ENCODE assay signal across 27 cellular contexts in the genomic region with DNA sequence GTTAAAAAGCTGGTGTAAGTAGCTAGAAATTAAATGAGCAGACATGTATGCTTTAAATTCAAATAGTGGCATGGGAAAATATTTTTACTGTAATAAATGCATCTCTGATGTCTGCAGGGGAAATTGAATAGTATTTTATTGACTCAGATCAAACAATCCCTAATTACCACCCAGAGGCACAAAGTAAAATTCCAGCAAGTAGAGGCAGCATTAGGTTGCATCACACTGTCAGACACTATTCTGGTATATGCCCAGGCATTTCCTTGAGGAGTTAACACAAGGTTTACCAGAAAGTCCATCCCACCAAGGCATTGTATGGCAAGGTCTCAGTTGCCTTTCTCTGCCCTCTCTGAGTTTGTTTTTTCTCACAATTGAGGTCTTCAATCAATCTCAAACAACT.
DNase-seq lines count a peak whose midpoint lies in the region; ATAC-seq, FAIRE-seq and TF ChIP-seq lines count a peak whose summit lies in the region.
"Had no signal": no experiment of that assay in that cellular context is flagged by ENCODE, and none has a peak within 500 bp of the region (broad histone marks: within the 10 kb centered on the region; RNA-seq: fewer than 3 reads in every experiment).

No MANE protein-coding gene starts in this region.

- H3K27ac ChIP-seq in mammary epithelial cell (ENCODE audit: insufficient read depth, low read depth, low read length): peak overlapping the region; percentile 45
- H3K27ac ChIP-seq: gastroesophageal sphincter, right atrium auricular region had no signal

- no peaks in the 10 kb centered on the region for H3K9me3 Mint-ChIP-seq in HFFc6
- no peaks in the 10 kb centered on the region for H3K9me3 Mint-ChIP-seq in activated CD8-positive, alpha-beta T cell treated with anti-CD3 and anti-CD28 coated beads for 36 hours
- H3K9me3 Mint-ChIP-seq: activated naive CD4-positive, alpha-beta T cell treated with anti-CD3 and anti-CD28 coated beads, Interleukin-2, amount 10 ng/mL, durations not matched to agents 7 days and 5 days; stimulated activated naive CD8-positive, alpha-beta T cell treated with anti-CD3 and anti-CD28 coated beads, Interleukin-15, Interleukin-2, amounts not matched to agents 100 ng/mL and 50 ng/mL, for 24 hours had no signal

- H3K4me2 ChIP-seq in mammary epithelial cell (ENCODE audit: insufficient read depth, low read depth, low read length): peak overlapping the region; percentile 58

- no peaks in the 10 kb centered on the region for H3K27me3 Mint-ChIP-seq in HFFc6 (ENCODE audit: insufficient read depth)
- no peaks in the 10 kb centered on the region for H3K27me3 Mint-ChIP-seq in activated CD8-positive, alpha-beta T cell treated with anti-CD3 and anti-CD28 coated beads for 36 hours
- H3K27me3 Mint-ChIP-seq: activated naive CD4-positive, alpha-beta T cell treated with anti-CD3 and anti-CD28 coated beads, Interleukin-2, amount 10 ng/mL, durations not matched to agents 7 days and 5 days; natural killer cell treated with Interleukin-12 subunit alpha and Interleukin-12 subunit beta and Interleukin-15 and Interleukin-18, amount 100 ng/mL, for 72 hours; stimulated activated naive CD8-positive, alpha-beta T cell treated with anti-CD3 and anti-CD28 coated beads, Interleukin-15, Interleukin-2, amounts not matched to agents 100 ng/mL and 50 ng/mL, for 24 hours had no signal

- no peaks in the 10 kb centered on the region; the same call in 1 of the 2 replicates for H3K36me3 Mint-ChIP-seq in HFFc6 (ENCODE audit: low read depth)
- H3K36me3 Mint-ChIP-seq in activated CD8-positive, alpha-beta T cell treated with anti-CD3 and anti-CD28 coated beads for 36 hours (ENCODE audit: low read depth): no peaks in the 10 kb centered on the region
- H3K36me3 Mint-ChIP-seq: activated naive CD4-positive, alpha-beta T cell treated with anti-CD3 and anti-CD28 coated beads, Interleukin-2, amount 10 ng/mL, durations not matched to agents 7 days and 5 days; CD14-positive monocyte; natural killer cell treated with Interleukin-12 subunit alpha and Interleukin-12 subunit beta and Interleukin-15 and Interleukin-18, amount 100 ng/mL, for 72 hours had no signal

- H3K27ac Mint-ChIP-seq in HFFc6: no peak overlapping the region
- H3K27ac Mint-ChIP-seq in activated CD8-positive, alpha-beta T cell treated with anti-CD3 and anti-CD28 coated beads for 36 hours: no peak overlapping the region
- H3K27ac Mint-ChIP-seq: activated CD4-positive, alpha-beta T cell treated with anti-CD3 and anti-CD28 coated beads for 36 hours; activated naive CD4-positive, alpha-beta T cell treated with anti-CD3 and anti-CD28 coated beads, Interleukin-2, amount 10 ng/mL, durations not matched to agents 7 days and 5 days; activated T-cell treated with anti-CD3 and anti-CD28 coated beads, Interleukin-2, amount 50 U/mL, for 72 hours; CD14-positive monocyte; natural killer cell treated with Interleukin-12 subunit alpha and Interleukin-12 subunit beta and Interleukin-15 and Interleukin-18, amount 100 ng/mL, for 72 hours; stimulated activated naive CD8-positive, alpha-beta T cell treated with anti-CD3 and anti-CD28 coated beads, Interleukin-15, Interleukin-2, amounts not matched to agents 100 ng/mL and 50 ng/mL, for 24 hours had no signal

- in situ Hi-C loops in mammary epithelial cell (cut with MboI; ENCODE audit: low sequenced_read_pairs in 2 of 2): no loop called here

- H3K4me1 Mint-ChIP-seq in HFFc6 (ENCODE audit: low read depth): peaks cover 17% of the 10 kb centered on the region
- no peaks in the 10 kb centered on the region for H3K4me1 Mint-ChIP-seq in activated CD8-positive, alpha-beta T cell treated with anti-CD3 and anti-CD28 coated beads for 36 hours (ENCODE audit: low read depth)
- H3K4me1 Mint-ChIP-seq: activated CD4-positive, alpha-beta T cell treated with anti-CD3 and anti-CD28 coated beads for 36 hours; activated naive CD4-positive, alpha-beta T cell treated with anti-CD3 and anti-CD28 coated beads, Interleukin-2, amount 10 ng/mL, durations not matched to agents 7 days and 5 days; CD14-positive monocyte had no signal

- no peak overlapping the region for H3K9ac ChIP-seq in mammary epithelial cell (ENCODE audit: insufficient read depth, low read length)

- H3K79me2 ChIP-seq in mammary epithelial cell (ENCODE audit: insufficient read depth, low read length): no peaks in the 10 kb centered on the region

- no peak overlapping the region for H3K4me3 Mint-ChIP-seq in HFFc6
- H3K4me3 Mint-ChIP-seq in activated CD8-positive, alpha-beta T cell treated with anti-CD3 and anti-CD28 coated beads for 36 hours: no peak overlapping the region
- H3K4me3 Mint-ChIP-seq: activated CD4-positive, alpha-beta T cell treated with anti-CD3 and anti-CD28 coated beads for 36 hours; activated naive CD4-positive, alpha-beta T cell treated with anti-CD3 and anti-CD28 coated beads, Interleukin-2, amount 10 ng/mL, durations not matched to agents 7 days and 5 days; activated T-cell treated with anti-CD3 and anti-CD28 coated beads, Interleukin-2, amount 50 U/mL, for 72 hours; CD14-positive monocyte; natural killer cell treated with Interleukin-12 subunit alpha and Interleukin-12 subunit beta and Interleukin-15 and Interleukin-18, amount 100 ng/mL, for 72 hours; stimulated activated naive CD8-positive, alpha-beta T cell treated with anti-CD3 and anti-CD28 coated beads, Interleukin-15, Interleukin-2, amounts not matched to agents 100 ng/mL and 50 ng/mL, for 24 hours had no signal

- no peak for FAIRE-seq in frontal cortex (lab: Jason Lieb, UNC)
- FAIRE-seq: GM19239, HepG2, islet of Langerhans, RCC 7860 had no signal

- H3K36me3 ChIP-seq in mammary epithelial cell (ENCODE audit: insufficient read depth, low read length): no peaks in the 10 kb centered on the region
- H3K36me3 ChIP-seq in H7 (replicated peaks; ENCODE audit: control insufficient read depth, insufficient read depth, low read length): no peaks in the 10 kb centered on the region
- H3K36me3 ChIP-seq: gastroesophageal sphincter, right atrium auricular region had no signal

- no peaks in the 10 kb centered on the region for H3K27me3 ChIP-seq in mammary epithelial cell (ENCODE audit: insufficient read depth, low read length)
- H3K27me3 ChIP-seq in H7 (ENCODE audit: control insufficient read depth, insufficient read depth, low read length): no peaks in the 10 kb centered on the region
- H3K27me3 ChIP-seq: gastroesophageal sphincter, right atrium auricular region had no signal

- intact Hi-C loops in mammary epithelial cell (cut with micrococcal nuclease) (loop anchor here (1.0 kb wide), 1 partner anchor 211 kb away; no protein-coding TSS in a partner anchor), left cardiac atrium (cut with DNase I) (no loop called here)
- intact Hi-C loops in activated CD8-positive, alpha-beta T cell treated with anti-CD3 and anti-CD28 coated beads for 36 hours (cut with micrococcal nuclease): no loop called here

- no TSS peak for BruUV-seq in mammary epithelial cell (replicated peaks; lab: Mats Ljungman, UMichigan)

- DNase-seq in AG09319 (ENCODE audit: extremely low read depth, low read depth): peak; percentile 4
- DNase-seq in HFFc6: peak; percentile 30
- peak; percentile 66 for DNase-seq in mammary epithelial cell
- peak; percentile 37 for DNase-seq in fibroblast of the aortic adventitia (ENCODE audit: low read depth)
- DNase-seq in frontal cortex (ENCODE audit: low spot score in 2 of 2): no peak
- DNase-seq in activated CD8-positive, alpha-beta T cell treated with anti-CD3 and anti-CD28 coated beads for 36 hours: no peak
- DNase-seq in H7: no peak
- DNase-seq in left cardiac atrium: no peak
- DNase-seq: activated CD4-positive, alpha-beta T cell treated with anti-CD3 and anti-CD28 coated beads for 36 hours; activated naive CD4-positive, alpha-beta T cell treated with anti-CD3 and anti-CD28 coated beads, Interleukin-2, amount 10 ng/mL, durations not matched to agents 7 days and 5 days; activated T-cell treated with anti-CD3 and anti-CD28 coated beads, Interleukin-2, amount 50 U/mL, for 72 hours; caudate nucleus; hypothalamus; NCI-H1105 treated with DMSO at 0.1 percent for 48 hours; NCI-H2107; NCI-H510A treated with DMSO at 0.1 percent for 48 hours; stimulated activated CD4-positive, alpha-beta T cell treated with anti-CD3 and anti-CD28 coated beads, Interleukin-4, amount 100 ng/mL, for 24 hours; T-helper 2 cell had no signal

- CTCF ChIA-PET in mammary epithelial cell (lab: Charles Lee; ENCODE audit: low non-redundant PET): no interaction called here
- CTCF ChIA-PET in activated CD8-positive, alpha-beta T cell treated with anti-CD3 and anti-CD28 coated beads for 36 hours (lab: Charles Lee): interaction anchor here (1.4 kb wide), 1 partner anchor 8 kb away, joined by 3 read pairs; no protein-coding TSS in a partner anchor

- no peaks in the 10 kb centered on the region for H3K9me3 ChIP-seq in mammary epithelial cell (replicated peaks; ENCODE audit: insufficient read depth, low read length)
- H3K9me3 ChIP-seq: gastroesophageal sphincter, right atrium auricular region had no signal

- TF ChIP-seq CTCF in AG09319 (IDR thresholded peaks at IDR 0.05; ENCODE audit: low read depth, low read length) (no peak), HFFc6 (IDR thresholded peaks at IDR 0.05) (no peak), mammary epithelial cell (conservative IDR thresholded peaks at IDR 0.05 in 1 of 2, IDR thresholded peaks at IDR 0.05 in 1 of 2; ENCODE audit: extremely low read depth in 1 of 2, insufficient read depth in 1 of 2, low read depth in 1 of 2, low read length in 2 of 2) (no peak), fibroblast of the aortic adventitia (IDR thresholded peaks at IDR 0.05; ENCODE audit: insufficient read depth, low read length) (no peak)
- no peak for TF ChIP-seq CTCF in activated CD8-positive, alpha-beta T cell treated with anti-CD3 and anti-CD28 coated beads for 36 hours (IDR thresholded peaks at IDR 0.05)

- ATAC-seq in activated CD8-positive, alpha-beta T cell treated with anti-CD3 and anti-CD28 coated beads for 36 hours: no peak
- no peak for ATAC-seq in left cardiac atrium
- ATAC-seq: activated CD4-positive, alpha-beta T cell treated with anti-CD3 and anti-CD28 coated beads for 36 hours; activated T-cell treated with anti-CD3 and anti-CD28 coated beads, Interleukin-2, amount 50 U/mL, for 72 hours; gastroesophageal sphincter; HepG2; natural killer cell treated with Interleukin-12 subunit alpha and Interleukin-12 subunit beta and Interleukin-15 and Interleukin-18, amount 100 ng/mL, for 72 hours had no signal

- H4K20me1 ChIP-seq in mammary epithelial cell (ENCODE audit: insufficient read depth, low read length): no peaks in the 10 kb centered on the region

- dilution Hi-C loops in mammary epithelial cell (cut with HindIII; ENCODE audit: low sequenced_read_pairs): no loop called here

- peak overlapping the region; percentile 80 for H2AFZ ChIP-seq in mammary epithelial cell (ENCODE audit: low read depth, low read length)

- H3K4me1 ChIP-seq in mammary epithelial cell (ENCODE audit: insufficient read depth, low read length): peaks cover 18% of the 10 kb centered on the region
- H3K4me1 ChIP-seq: gastroesophageal sphincter, right atrium auricular region had no signal

- H3K4me3 ChIP-seq in mammary epithelial cell (replicated peaks in 1 of 3; ENCODE audit: insufficient read depth in 1 of 3, low read depth in 2 of 3, low read length in 3 of 3) (no peak overlapping the region), fibroblast of the aortic adventitia (ENCODE audit: low read depth, low read length) (no peak overlapping the region), H7 (ENCODE audit: insufficient read depth, low read depth, low read length) (no peak overlapping the region)
- H3K4me3 ChIP-seq: gastroesophageal sphincter, right atrium auricular region had no signal

- POLR2A ChIA-PET in activated CD8-positive, alpha-beta T cell treated with anti-CD3 and anti-CD28 coated beads for 36 hours (lab: Charles Lee): no interaction called here

Comparison
In these comparisons a context has a peak if more than half of its experiments do, and no peak if none do; other contexts are left out.
1. DNase-seq: peak in AG09319 (single experiment), HFFc6 (single experiment), mammary epithelial cell (single experiment) and fibroblast of the aortic adventitia (single experiment); none in frontal cortex (0 of 2), activated CD8-positive, alpha-beta T cell treated with anti-CD3 and anti-CD28 coated beads for 36 hours (single experiment), H7 (single experiment) and left cardiac atrium (single experiment).